In the genomic region with DNA sequence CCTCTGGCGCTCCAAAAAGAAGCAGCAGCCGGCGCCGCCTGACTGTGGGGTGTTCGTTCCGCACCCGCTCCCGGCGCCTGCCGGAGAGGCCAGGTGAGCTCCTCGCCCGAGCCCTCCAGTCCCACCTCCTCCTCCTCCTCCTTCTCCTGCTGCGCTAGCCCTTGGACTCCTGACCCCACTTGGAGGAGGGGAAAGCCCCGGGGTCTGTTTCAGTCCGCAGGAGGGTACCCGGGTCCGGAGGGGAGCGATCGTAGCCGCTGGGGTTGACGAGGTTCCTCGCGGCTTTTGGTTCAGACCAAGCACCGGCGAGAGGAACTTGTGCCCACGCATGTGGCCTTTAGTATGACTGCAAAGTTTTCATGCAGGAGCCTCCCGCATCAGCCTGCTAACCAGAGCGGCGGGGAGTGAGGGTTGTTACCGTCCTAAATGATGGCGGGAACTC, we compare ENCODE assay signal across 8 cellular contexts. TPM values are rescaled to one million over a fixed set of nuclear protein-coding genes. Genes with fewer than 3 reads are reported as not detected.
DNase-seq lines count a peak whose midpoint lies in the region; ATAC-seq and TF ChIP-seq lines count a peak whose summit lies in the region.

No MANE protein-coding gene starts in this region.

- peaks cover 8% of the 10 kb centered on the region for H3K4me1 Mint-ChIP-seq in osteocyte (ENCODE audit: unreplicated experiment)

- H3K4me3 Mint-ChIP-seq in osteocyte (ENCODE audit: unreplicated experiment): peak overlapping the region; percentile 72

- no peaks in the 10 kb centered on the region for H3K36me3 ChIP-seq in esophagus muscularis mucosa

- peak; percentile 43 for ATAC-seq in HG03432 (IDR thresholded peaks at IDR 0.05; ENCODE audit: unreplicated experiment)

- H3K36me3 Mint-ChIP-seq in osteocyte (ENCODE audit: unreplicated experiment): no peaks in the 10 kb centered on the region

- peak; percentile 57 for DNase-seq in DMS 273 (lab: John Stamatoyannopoulos, UW; ENCODE audit: unreplicated experiment)
- DNase-seq in DMS 273 treated with DMSO at 0.1 percent for 48 hours (lab: John Stamatoyannopoulos, UW): no peak
- peak; percentile 31 to 46 for DNase-seq in activated CD4-positive, alpha-beta T cell treated with anti-CD3 and anti-CD28 coated beads, Interleukin-2, amount 50 U/mL, for 48 hours
- no peak for DNase-seq in esophagus muscularis mucosa (ENCODE audit: extremely low spot score)
- DNase-seq in osteocyte (ENCODE audit: extremely low spot score, unreplicated experiment): no peak
- DNase-seq in GF-D8 (lab: John Stamatoyannopoulos, UW): no peak
- no peak for DNase-seq in DMS153 treated with DMSO at 0.1 percent for 48 hours (lab: John Stamatoyannopoulos, UW; ENCODE audit: unreplicated experiment)

- H3K27me3 Mint-ChIP-seq in osteocyte (ENCODE audit: unreplicated experiment): peaks cover 70% of the 10 kb centered on the region

- 3% methylated on average over 31 of the region's 31 CpGs for WGBS in esophagus muscularis mucosa

- H3K4me3 ChIP-seq in esophagus muscularis mucosa: peak overlapping the region; percentile 45 to 61 (median 52)

- no peak for TF ChIP-seq POLR2A in esophagus muscularis mucosa (IDR thresholded peaks at IDR 0.05; ENCODE audit: low read depth)

- peaks cover 12 to 14% (median 14%) of the 10 kb centered on the region in 4 donors for H3K4me1 ChIP-seq in esophagus muscularis mucosa

- H3K27ac ChIP-seq in esophagus muscularis mucosa (replicated peaks in 1 of 4): no peak overlapping the region

- H3K9me3 ChIP-seq in esophagus muscularis mucosa: no peaks in the 10 kb centered on the region

- H3K27ac Mint-ChIP-seq in osteocyte (ENCODE audit: unreplicated experiment): no peak overlapping the region

- TF ChIP-seq EP300 in esophagus muscularis mucosa (IDR thresholded peaks at IDR 0.05): no peak

- peaks cover 11 to 62% (median 22%) of the 10 kb centered on the region in 4 donors for H3K27me3 ChIP-seq in esophagus muscularis mucosa

- no peaks in the 10 kb centered on the region for H3K9me3 Mint-ChIP-seq in osteocyte (ENCODE audit: unreplicated experiment)

- TF ChIP-seq CTCF in esophagus muscularis mucosa (IDR thresholded peaks at IDR 0.05) (no peak), osteocyte (IDR thresholded peaks at IDR 0.05) (no peak)

- intact Hi-C loops in esophagus muscularis mucosa (cut with DNase I): no loop called here

RNA-seq across cellular contexts. Expression of a gene that starts 0.5 kb away (rescaled TPM):
- total RNA-seq in esophagus muscularis mucosa (1 to 10 TPM; 2.1 to 4.5 (median 3.6) TPM), osteocyte (2.3 and 2.4 TPM in 2 replicates)

RNA-seq across cellular contexts. Expression of a gene that starts 35.5 kb away (rescaled TPM):
- total RNA-seq in esophagus muscularis mucosa (10 to 100 TPM; 25.3 to 47.8 (median 35.2) TPM), osteocyte (25.3 and 26.0 TPM in 2 replicates)

Comparison
In these comparisons a context has a peak if more than half of its experiments do, and no peak if none do; other contexts are left out.
1. DNase-seq: peak in DMS 273 (single experiment) and activated CD4-positive, alpha-beta T cell treated with anti-CD3 and anti-CD28 coated beads, Interleukin-2, amount 50 U/mL, for 48 hours (2 of 2); none in DMS 273 treated with DMSO at 0.1 percent for 48 hours (single experiment), esophagus muscularis mucosa (single experiment), osteocyte (single experiment), GF-D8 (single experiment) and DMS153 treated with DMSO at 0.1 percent for 48 hours (single experiment).